8 cellular contexts compared by ENCODE assay signal in genomic region chr17:688100-688989, GRCh38. TPM values are rescaled to one million over a fixed set of nuclear protein-coding genes. Genes with fewer than 3 reads are reported as not detected.
DNase-seq lines count a peak whose midpoint lies in the region; ATAC-seq and TF ChIP-seq lines count a peak whose summit lies in the region.

No MANE protein-coding gene starts in this region.

- H2AK5ac ChIP-seq in neuronal stem cell (ENCODE audit: low read depth, low read length): no peak overlapping the region

- no peak overlapping the region for H2BK120ac ChIP-seq in neuronal stem cell (ENCODE audit: low read depth, low read length)

- ATAC-seq in right lobe of liver (peak; percentile 28 to 77 (median 45)), GM21526 (IDR thresholded peaks at IDR 0.05; ENCODE audit: low FRiP score, unreplicated experiment) (no peak)

- peak overlapping the region in 6 of 7 donors; percentile 33 to 97 (median 56) for H3K27ac Mint-ChIP-seq in CD14-positive monocyte

- intact Hi-C loops in CD14-positive monocyte (cut with micrococcal nuclease): loop anchor here in 1 of 2 donors (5.0 kb wide), 1 partner anchor 71 kb away; no protein-coding TSS in a partner anchor
- intact Hi-C loops in right lobe of liver (cut with DNase I): no loop called here

- H3K79me1 ChIP-seq in neuronal stem cell (ENCODE audit: low read depth, low read length): peaks cover 2% of the 10 kb centered on the region

- H3K36me3 Mint-ChIP-seq in CD14-positive monocyte: peaks cover 47 to 72% of the 10 kb centered on the region in 2 donors

- no peaks in the 10 kb centered on the region for H3K27me3 Mint-ChIP-seq in CD14-positive monocyte (ENCODE audit: low read depth in 3 of 3)

- H3K27ac ChIP-seq in HL-60 (replicated peaks) (peak overlapping the region; percentile 19; the same call in 1 of the 2 replicates), right lobe of liver (no peak overlapping the region), neuronal stem cell (replicated peaks; ENCODE audit: low read length) (no peak overlapping the region)

- in situ Hi-C loops in astrocyte of the cerebellum (cut with HindIII; ENCODE audit: low sequenced_read_pairs): no loop called here

- H3K9me3 ChIP-seq in right lobe of liver (no peaks in the 10 kb centered on the region), neuronal stem cell (replicated peaks in 1 of 2; ENCODE audit: control insufficient read depth in 2 of 2, insufficient read depth in 1 of 2, low read depth in 1 of 2, low read length in 2 of 2) (peaks cover 1 to 2% of the 10 kb centered on the region in 2 donors)

- no peak overlapping the region for H3K4me3 Mint-ChIP-seq in CD14-positive monocyte

- H3K4me1 ChIP-seq in right lobe of liver (no peaks in the 10 kb centered on the region), neuronal stem cell (ENCODE audit: control insufficient read depth in 2 of 2, insufficient read depth in 1 of 2, low read depth in 1 of 2, low read length in 2 of 2) (no peaks in the 10 kb centered on the region)

- H2AFZ ChIP-seq in neuronal stem cell (ENCODE audit: low read length): no peak overlapping the region

- peaks cover 30% of the 10 kb centered on the region for H3K4me1 Mint-ChIP-seq in CD14-positive monocyte

- no peak overlapping the region for H3K18ac ChIP-seq in neuronal stem cell (ENCODE audit: low read length)

- peaks cover 0 to 6% (median 4%) of the 10 kb centered on the region in 7 donors for H3K9me3 Mint-ChIP-seq in CD14-positive monocyte

- DNase-seq in CD14-positive monocyte (ENCODE audit: low spot score): peak; percentile 61
- DNase-seq in HL-60 (ENCODE audit: low read depth in 1 of 2, low spot score in 1 of 2): peak; percentile 28 to 55
- DNase-seq in astrocyte of the cerebellum (ENCODE audit: low read depth): peak; percentile 35
- peak in 1 of 3 donors; percentile 56 for DNase-seq in right lobe of liver
- DNase-seq in neuronal stem cell (ENCODE audit: low spot score): no peak
- DNase-seq in DMS114 treated with DMSO at 0.1 percent for 48 hours (lab: John Stamatoyannopoulos, UW; ENCODE audit: unreplicated experiment): no peak
- no peak for DNase-seq in activated CD4-positive, CD25-positive, alpha-beta regulatory T cell treated with anti-CD3 and anti-CD28 coated beads, Interleukin-2, amount 50 U/mL, for 72 hours

- no peak overlapping the region for H3K4ac ChIP-seq in neuronal stem cell (ENCODE audit: low read length)

- H3K27me3 ChIP-seq in HL-60 (ENCODE audit: insufficient read depth, poor library complexity, severe bottlenecking): no peaks in the 10 kb centered on the region
- H3K27me3 ChIP-seq in right lobe of liver: no peaks in the 10 kb centered on the region
- H3K27me3 ChIP-seq in neuronal stem cell (ENCODE audit: control insufficient read depth in 3 of 3, insufficient read depth in 3 of 3, low read depth in 1 of 3, low read length in 3 of 3): no peaks in the 10 kb centered on the region

- H4K8ac ChIP-seq in neuronal stem cell (ENCODE audit: low read depth, low read length): no peak overlapping the region

- no peak overlapping the region for H2BK15ac ChIP-seq in neuronal stem cell (ENCODE audit: low read length)

- H3K9ac ChIP-seq in neuronal stem cell (ENCODE audit: low read depth, low read length, poor library complexity): no peak overlapping the region

- H3K36me3 ChIP-seq in right lobe of liver (peaks cover 0 to 23% (median 0%) of the 10 kb centered on the region in 4 donors), neuronal stem cell (replicated peaks in 1 of 2; ENCODE audit: control insufficient read depth in 2 of 2, insufficient read depth in 2 of 2, low read length in 2 of 2) (peaks cover 6 to 66% of the 10 kb centered on the region in 2 donors)

- H3K23ac ChIP-seq in neuronal stem cell (ENCODE audit: low read depth, low read length, poor library complexity): no peak overlapping the region

- no peak overlapping the region for H4K91ac ChIP-seq in neuronal stem cell (ENCODE audit: low read depth, low read length, poor library complexity)

- no peak overlapping the region for H3K4me2 ChIP-seq in neuronal stem cell (ENCODE audit: insufficient read depth, low read length, poor library complexity, severe bottlenecking)

- H3K4me3 ChIP-seq in HL-60 (replicated peaks; ENCODE audit: insufficient read depth, low read length) (no peak overlapping the region), astrocyte of the cerebellum (ENCODE audit: low read depth, low read length) (no peak overlapping the region), right lobe of liver (no peak overlapping the region), neuronal stem cell (ENCODE audit: low read length in 2 of 2) (no peak overlapping the region)

- H2BK12ac ChIP-seq in neuronal stem cell (ENCODE audit: low read length): no peak overlapping the region

- WGBS in right lobe of liver (ENCODE audit: insufficient coverage, low coverage, low lambda C conversion rate, missing lambda C conversion rate): 61% methylated on average over 18 of the region's 18 CpGs
- no CpG with 5 or more reads among the region's 18 CpGs for WGBS in neuronal stem cell (ENCODE audit: extremely low coverage in 2 of 2, insufficient read length in 2 of 2, insufficient replicate concordance in 1 of 2), 2 donors

- no peak for TF ChIP-seq POLR2A in right lobe of liver (IDR thresholded peaks at IDR 0.05)

- H3K14ac ChIP-seq in neuronal stem cell (ENCODE audit: low read length): no peak overlapping the region

- TF ChIP-seq CTCF in CD14-positive monocyte (IDR thresholded peaks at IDR 0.05): peak; percentile 69
- no peak for TF ChIP-seq CTCF in HL-60 (IDR thresholded peaks at IDR 0.05; ENCODE audit: insufficient read depth, low read length)
- TF ChIP-seq CTCF in astrocyte of the cerebellum (IDR thresholded peaks at IDR 0.05; ENCODE audit: low read depth, low read length, missing control alignments): peak; percentile 54
- TF ChIP-seq CTCF in right lobe of liver (IDR thresholded peaks at IDR 0.05): peak in 2 of 4 donors; percentile 7 to 10

- H2BK5ac ChIP-seq in neuronal stem cell (ENCODE audit: low read length): no peak overlapping the region

RNA-seq across cellular contexts. Expression of gene VPS53, which starts 26.3 kb away (rescaled TPM):
- 1 to 10 TPM; 3.9 to 8.5 TPM for polyA plus RNA-seq in CD14-positive monocyte
- total RNA-seq in right lobe of liver: 10 to 100 TPM; 17.9 to 35.1 (median 28.2) TPM
- 14.6 TPM for polyA plus RNA-seq in neuronal stem cell (2013, experiment 1 of 2)
- polyA plus RNA-seq in neuronal stem cell (2013, experiment 2 of 2): 14.5 TPM

RNA-seq across cellular contexts. Expression of gene TLCD3A, which starts 44.1 kb away (rescaled TPM):
- polyA plus RNA-seq in CD14-positive monocyte: under 1 TPM; 0.09 to 0.13 TPM
- total RNA-seq in right lobe of liver: 10 to 100 TPM in 1 of 6 experiments, 1 to 10 TPM in 3, under 1 TPM in 2; 0.59 to 11.5 (median 1.6) TPM
- polyA plus RNA-seq in neuronal stem cell (2013, experiment 1 of 2): 25.6 TPM
- 25.3 TPM for polyA plus RNA-seq in neuronal stem cell (2013, experiment 2 of 2)

Comparison
In these comparisons a context has a peak if more than half of its experiments do, and no peak if none do; other contexts are left out.
1. DNase-seq: peak in CD14-positive monocyte (single experiment), HL-60 (2 of 2) and astrocyte of the cerebellum (single experiment); none in neuronal stem cell (single experiment), DMS114 treated with DMSO at 0.1 percent for 48 hours (single experiment) and activated CD4-positive, CD25-positive, alpha-beta regulatory T cell treated with anti-CD3 and anti-CD28 coated beads, Interleukin-2, amount 50 U/mL, for 72 hours (single experiment).